In the genomic region with DNA sequence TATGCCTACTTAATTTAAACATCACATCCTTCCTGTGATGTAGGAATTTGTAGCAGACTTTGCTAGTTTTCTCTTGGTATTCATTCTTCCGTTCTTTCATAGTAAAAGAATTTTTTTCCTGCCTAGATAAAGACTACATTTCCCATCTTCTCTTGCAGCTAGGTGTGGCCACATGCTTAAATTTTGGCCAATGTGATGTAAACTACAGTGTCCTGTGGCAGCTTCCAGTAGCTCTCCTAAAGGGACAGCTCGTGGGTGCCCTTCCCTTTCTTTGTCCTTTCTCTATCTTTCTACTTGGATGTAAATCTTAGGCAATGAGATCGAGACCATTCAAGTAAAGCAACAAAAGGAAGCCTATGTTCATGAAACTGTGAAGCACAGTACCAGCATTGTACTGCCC, we compare ENCODE assay signal across 20 cellular contexts. TPM values are rescaled to one million over a fixed set of nuclear protein-coding genes. Genes with fewer than 3 reads are reported as not detected.
DNase-seq lines count a peak whose midpoint lies in the region; ATAC-seq, FAIRE-seq and TF ChIP-seq lines count a peak whose summit lies in the region.
"Had no signal": no experiment of that assay in that cellular context is flagged by ENCODE, and none has a peak within 500 bp of the region (broad histone marks: within the 10 kb centered on the region; RNA-seq: fewer than 3 reads in every experiment).

No MANE protein-coding gene starts in this region.

- no peak overlapping the region for H3K4ac ChIP-seq in H9 (ENCODE audit: low read depth, low read length)

- H3K9me3 Mint-ChIP-seq in H9 (peaks cover 0 to 5% of the 10 kb centered on the region in 2 experiments; a peak in 2 of 5 replicates), WTC11 (peaks cover 21% of the 10 kb centered on the region), progenitor cell of endocrine pancreas (ENCODE audit: low read depth) (peaks cover 3% of the 10 kb centered on the region)
- H3K9me3 Mint-ChIP-seq in CD8-positive, alpha-beta memory T cell, result no peaks in the 10 kb centered on the region

- no peak overlapping the region for H3K27ac ChIP-seq in H9 (ENCODE audit: insufficient read length, low read depth, low read length)
- no peak overlapping the region for H3K27ac ChIP-seq in HepG2 (ENCODE audit: extremely low read length, insufficient read depth, low read length)
- H3K27ac ChIP-seq in CD8-positive, alpha-beta memory T cell (ENCODE audit: low read depth, low read length), result no peak overlapping the region

- peaks cover 0 to 6% (median 0%) of the 10 kb centered on the region in 3 experiments; a peak in 3 of 7 replicates for H3K36me3 Mint-ChIP-seq in H9 (ENCODE audit: insufficient read depth in 1 of 3, low read depth in 3 of 3)
- no peaks in the 10 kb centered on the region for H3K36me3 Mint-ChIP-seq in WTC11
- no peaks in the 10 kb centered on the region for H3K36me3 Mint-ChIP-seq in progenitor cell of endocrine pancreas (ENCODE audit: insufficient read depth)
- H3K36me3 Mint-ChIP-seq in CD8-positive, alpha-beta memory T cell, result peaks cover 0 to 3% (median 0%) of the 10 kb centered on the region in 3 donors
- H3K36me3 Mint-ChIP-seq: CD4-positive, alpha-beta memory T cell had no signal

- peak overlapping the region; percentile 73 for H2AFZ ChIP-seq in H9 (ENCODE audit: low read length)
- no peak overlapping the region for H2AFZ ChIP-seq in HepG2 (ENCODE audit: low read length)

- H3K27ac Mint-ChIP-seq in H9 (no peak overlapping the region), WTC11 (no peak overlapping the region), progenitor cell of endocrine pancreas (peak overlapping the region; percentile 38)
- no peak overlapping the region for H3K27ac Mint-ChIP-seq in CD8-positive, alpha-beta memory T cell
- H3K27ac Mint-ChIP-seq: CD4-positive, alpha-beta memory T cell had no signal

- H3K4me3 Mint-ChIP-seq in H9 (no peak overlapping the region), WTC11 (no peak overlapping the region), progenitor cell of endocrine pancreas (ENCODE audit: low read depth) (no peak overlapping the region)
- H3K4me3 Mint-ChIP-seq in CD8-positive, alpha-beta memory T cell, result no peak overlapping the region
- H3K4me3 Mint-ChIP-seq: CD4-positive, alpha-beta memory T cell had no signal

- POLR2A ChIA-PET in WTC11 (lab: Charles Lee), result interaction anchor here (0.5 to 1.0 kb wide), 2 partner anchors 10 to 189 kb away, joined by 3 to 6 read pairs; no protein-coding TSS in a partner anchor
- POLR2A ChIA-PET in HepG2 (lab: Yijun Ruan, JAX), result no interaction called here
- POLR2A ChIA-PET in CD8-positive, alpha-beta memory T cell (lab: Charles Lee), result no interaction called here

- no peak for TF ChIP-seq POLR2A in HepG2 (IDR thresholded peaks at IDR 0.05; ENCODE audit: insufficient read depth in 1 of 2, low read depth in 2 of 2, low read length in 2 of 2)

- WGBS in H9 (ENCODE audit: extremely low coverage, insufficient read length, low lambda C conversion rate), result no CpG with 5 or more reads among the region's 3 CpGs
- WGBS in HepG2 (ENCODE audit: low lambda C conversion rate), result 84% methylated on average over 3 of the region's 3 CpGs

- CTCF ChIA-PET in WTC11 (lab: Charles Lee), result no interaction called here
- CTCF ChIA-PET in HepG2 (lab: Yijun Ruan, JAX; ENCODE audit: low intra/inter-chr PET ratio, low total read pairs), result no interaction called here
- CTCF ChIA-PET in CD8-positive, alpha-beta memory T cell (lab: Charles Lee), result no interaction called here

- no peak overlapping the region for H3K9ac ChIP-seq in H9 (ENCODE audit: extremely low read depth, insufficient read length, low read length)
- no peak overlapping the region for H3K9ac ChIP-seq in HepG2 (ENCODE audit: insufficient read depth, low read depth, low read length)

- H2BK120ac ChIP-seq in H9 (ENCODE audit: low read depth, low read length, poor library complexity, severe bottlenecking), result no peak overlapping the region

- no peak overlapping the region for H2BK5ac ChIP-seq in H9 (ENCODE audit: insufficient read length, low read length)

- H3K79me1 ChIP-seq in H9 (ENCODE audit: insufficient read depth, low read depth, low read length, poor library complexity, severe bottlenecking), result no peaks in the 10 kb centered on the region

- DNase-seq in H9 (no peak), WTC11 (ENCODE audit: low spot score) (no peak), HepG2 (ENCODE audit: low spot score) (no peak), progenitor cell of endocrine pancreas (ENCODE audit: low spot score, unreplicated experiment) (no peak), NCI-H526 (lab: John Stamatoyannopoulos, UW) (no peak)
- DNase-seq in CD8-positive, alpha-beta memory T cell, result no peak
- no peak for DNase-seq in activated CD8-positive, alpha-beta memory T cell treated with anti-CD3 and anti-CD28 coated beads for 24 hours
- DNase-seq: C1 segment of cervical spinal cord; CD4-positive, alpha-beta memory T cell; DMS 273 treated with DMSO at 0.1 percent for 48 hours; DMS79; EL; GDM1; H7 had no signal

- no peak overlapping the region for H4K5ac ChIP-seq in H9 (ENCODE audit: insufficient read length, low read depth, low read length)

- ATAC-seq in WTC11 (peak; percentile 75), HepG2 (peak; percentile 19; the same call in 2 of the 3 replicates), GM21360 (IDR thresholded peaks at IDR 0.05; ENCODE audit: unreplicated experiment) (no peak)
- ATAC-seq: GM12878, HCT116 had no signal

- H3K4me2 ChIP-seq in H9 (ENCODE audit: insufficient read depth, insufficient read length, low read length) (no peak overlapping the region), HepG2 (ENCODE audit: low read depth, low read length) (no peak overlapping the region)

- H3K27me3 Mint-ChIP-seq in H9 (ENCODE audit: low read depth) (no peaks in the 10 kb centered on the region), WTC11 (ENCODE audit: low read depth) (no peaks in the 10 kb centered on the region), progenitor cell of endocrine pancreas (no peaks in the 10 kb centered on the region)
- H3K27me3 Mint-ChIP-seq in CD8-positive, alpha-beta memory T cell, result peaks cover 7 to 39% of the 10 kb centered on the region in 2 donors

- H3K4me3 ChIP-seq in HepG2 (replicated peaks in 1 of 3; ENCODE audit: insufficient read depth in 1 of 3, low read depth in 2 of 3, low read length in 3 of 3), result no peak overlapping the region
- H3K4me3 ChIP-seq in CD8-positive, alpha-beta memory T cell (ENCODE audit: low read length), result no peak overlapping the region
- H3K4me3 ChIP-seq: GM12878 had no signal

- H2BK20ac ChIP-seq in H9 (ENCODE audit: low read depth, low read length, poor library complexity, severe bottlenecking), result no peak overlapping the region

- no peaks in the 10 kb centered on the region for H3K79me2 ChIP-seq in H9 (ENCODE audit: insufficient read depth, low read length)
- H3K79me2 ChIP-seq in HepG2 (ENCODE audit: insufficient read depth, low read length), result no peaks in the 10 kb centered on the region

- in situ Hi-C loops in HepG2 (cut with HindIII; ENCODE audit: extremely low pct_ligation_motif_present, low pct_unique_long_range_greater_than_20kb), result no loop called here

- H3K36me3 ChIP-seq in HepG2 (replicated peaks in 1 of 2; ENCODE audit: control insufficient read depth in 1 of 2, insufficient read depth in 2 of 2, low read length in 2 of 2), result no peaks in the 10 kb centered on the region
- no peaks in the 10 kb centered on the region for H3K36me3 ChIP-seq in CD8-positive, alpha-beta memory T cell (ENCODE audit: insufficient read depth, low read length)

- H3K4me1 Mint-ChIP-seq in H9 (0 out of 4 replicates have a peak, but pooled peaks cover 0 to 2% of the 10 kb centered on the region in 2 experiments), WTC11 (no peaks in the 10 kb centered on the region; the same call in 1 of the 2 replicates), progenitor cell of endocrine pancreas (ENCODE audit: low read depth) (no peaks in the 10 kb centered on the region)
- no peaks in the 10 kb centered on the region for H3K4me1 Mint-ChIP-seq in CD8-positive, alpha-beta memory T cell
- H3K4me1 Mint-ChIP-seq: CD4-positive, alpha-beta memory T cell had no signal

- no peak overlapping the region for H2BK15ac ChIP-seq in H9 (ENCODE audit: low read depth, low read length)

- no peaks in the 10 kb centered on the region for H3K23me2 ChIP-seq in H9 (ENCODE audit: insufficient read length, low read depth, low read length, poor library complexity, severe bottlenecking)

- intact Hi-C loops in HepG2 (cut with micrococcal nuclease; ENCODE audit: unreplicated experiment), result loop anchor here (10.0 kb wide), 1 partner anchor 197 kb away; no protein-coding TSS in a partner anchor

- H3K23ac ChIP-seq in H9 (ENCODE audit: insufficient read length, low read depth, low read length), result no peak overlapping the region

- H4K8ac ChIP-seq in H9 (replicated peaks; ENCODE audit: insufficient read length, low read depth, low read length), result no peak overlapping the region

- H2AK5ac ChIP-seq in H9 (ENCODE audit: insufficient read length, low read length), result no peak overlapping the region

- FAIRE-seq in HepG2 (lab: Jason Lieb, UNC), result no peak
- FAIRE-seq: D721Med, GM12878, GM19239, H1 had no signal

- H3K4me1 ChIP-seq in H9 (ENCODE audit: insufficient read depth, low read length) (no peaks in the 10 kb centered on the region), HepG2 (ENCODE audit: insufficient read depth, low read length) (peaks cover 10% of the 10 kb centered on the region)
- no peaks in the 10 kb centered on the region for H3K4me1 ChIP-seq in CD8-positive, alpha-beta memory T cell (ENCODE audit: insufficient read depth, low read length)

- no peak overlapping the region for H3K18ac ChIP-seq in H9 (ENCODE audit: insufficient read length, low read depth, low read length)

- no peaks in the 10 kb centered on the region for H4K20me1 ChIP-seq in H9 (ENCODE audit: control insufficient read depth, insufficient read depth, insufficient read length)
- no peaks in the 10 kb centered on the region for H4K20me1 ChIP-seq in HepG2 (ENCODE audit: insufficient read depth, low read length)

- no TSS peak for BruUV-seq in HepG2 (replicated peaks; lab: Mats Ljungman, UMichigan)

- no peak overlapping the region for H2BK12ac ChIP-seq in H9 (ENCODE audit: insufficient read length, low read depth, low read length)

- TF ChIP-seq RAD21 in HepG2 (CRISPR knock-in tag; IDR thresholded peaks at IDR 0.05), result no peak

- TF ChIP-seq EP300 in HepG2 (IDR thresholded peaks at IDR 0.05; ENCODE audit: low read depth in 2 of 2, low read length in 2 of 2) (no peak), HepG2 (CRISPR knock-in tag; IDR thresholded peaks at IDR 0.05; ENCODE audit: borderline replicate concordance) (no peak)

- H4K91ac ChIP-seq in H9 (ENCODE audit: insufficient read length, low read depth, low read length), result no peak overlapping the region

- H3K9me3 ChIP-seq in H9 (ENCODE audit: control insufficient read depth, low read depth, low read length) (no peaks in the 10 kb centered on the region), HepG2 (ENCODE audit: low read length) (no peaks in the 10 kb centered on the region)
- no peaks in the 10 kb centered on the region for H3K9me3 ChIP-seq in CD8-positive, alpha-beta memory T cell (ENCODE audit: low read length)

- TF ChIP-seq CTCF in H9 (conservative IDR thresholded peaks at IDR 0.05) (no peak), WTC11 (IDR thresholded peaks at IDR 0.05) (no peak), HepG2 (CRISPR knock-in tag; IDR thresholded peaks at IDR 0.05) (no peak), progenitor cell of endocrine pancreas (IDR thresholded peaks at IDR 0.05; ENCODE audit: unreplicated experiment) (no peak)

- no peak overlapping the region for H3T11ph ChIP-seq in H9 (ENCODE audit: low read length)

- no peak overlapping the region for H3K14ac ChIP-seq in H9 (ENCODE audit: insufficient read depth, low read length)

- H3K27me3 ChIP-seq in H9 (ENCODE audit: insufficient read depth, low read length) (no peaks in the 10 kb centered on the region), HepG2 (ENCODE audit: control insufficient read depth in 1 of 2, insufficient read depth in 2 of 2, low read length in 2 of 2) (no peaks in the 10 kb centered on the region)
- H3K27me3 ChIP-seq in CD8-positive, alpha-beta memory T cell (ENCODE audit: insufficient read depth, low read length, poor library complexity, severe bottlenecking), result no peaks in the 10 kb centered on the region

- H3K56ac ChIP-seq in H9 (ENCODE audit: insufficient read length, low read depth, low read length), result no peak overlapping the region

RNA-seq across cellular contexts. Expression of a gene that starts 58.6 kb away (rescaled TPM):
- total RNA-seq in H9 (2021) (8.6 and 10.6 TPM in 2 replicates), WTC11 (2021) (5.7 to 8.6 TPM (median 7.8 TPM) in 3 replicates), HepG2 (2016; rRNA removed; fragmentation: Illumina TruSeq; extraction: Trizol) (4.2 and 7.8 TPM in 2 replicates), progenitor cell of endocrine pancreas (7.2 and 8.6 TPM in 2 replicates)
- total RNA-seq in HepG2 (2016; cell fraction: cytosol; rRNA removed; fragmentation: Illumina TruSeq; extraction: Trizol; ENCODE audit: low read depth), result 0.53 and 1.0 TPM in 2 replicates
- 6.3 and 9.7 TPM in 2 replicates for total RNA-seq in HepG2 (2016; cell fraction: insoluble cytoplasmic fraction; rRNA removed; fragmentation: Illumina TruSeq; extraction: Trizol)
- 4.4 and 5.0 TPM in 2 replicates for total RNA-seq in HepG2 (2016; cell fraction: membrane; rRNA removed; fragmentation: Illumina TruSeq; extraction: Trizol)
- 6.9 and 10.0 TPM in 2 replicates for total RNA-seq in HepG2 (2016; cell fraction: nucleus; rRNA removed; fragmentation: Illumina TruSeq; extraction: Trizol)
- 3.8 and 4.6 TPM in 2 replicates for polyA plus RNA-seq in HepG2 (2011; rRNA removed)
- polyA plus RNA-seq in HepG2 (2011; cell fraction: cytosol; rRNA removed), result 1.4 and 2.2 TPM in 2 replicates
- 3.8 and 6.0 TPM in 2 replicates for polyA plus RNA-seq in HepG2 (2011; cell fraction: nucleus; rRNA removed)
- 3.6 and 4.3 TPM in 2 replicates for polyA plus RNA-seq in HepG2 (2012)
- polyA plus RNA-seq in HepG2 (2016; cell fraction: cytosol; fragmentation: Illumina TruSeq; extraction: Trizol; ENCODE audit: low read depth), result 0.44 and 0.75 TPM in 2 replicates
- polyA plus RNA-seq in HepG2 (2016; cell fraction: insoluble cytoplasmic fraction; fragmentation: Illumina TruSeq; extraction: Trizol; ENCODE audit: low read depth), result 7.6 and 8.9 TPM in 2 replicates
- polyA plus RNA-seq in HepG2 (2016; cell fraction: membrane; fragmentation: Illumina TruSeq; extraction: Trizol; ENCODE audit: low read depth), result 2.1 and 3.5 TPM in 2 replicates
- polyA plus RNA-seq in HepG2 (2016; cell fraction: nucleus; fragmentation: Illumina TruSeq; extraction: Trizol; ENCODE audit: insufficient read depth, low read depth), result 7.6 and 8.9 TPM in 2 replicates
- polyA minus RNA-seq in HepG2 (2011; rRNA and poly(A)+ RNA removed; ENCODE audit: low replicate concordance), result 2.3 and 3.2 TPM in 2 replicates
- 1.7 and 2.0 TPM in 2 replicates for polyA minus RNA-seq in HepG2 (2011; cell fraction: cytosol; rRNA and poly(A)+ RNA removed)
- 17.9 and 18.5 TPM in 2 replicates for polyA minus RNA-seq in HepG2 (2011; cell fraction: nucleus; rRNA and poly(A)+ RNA removed)
- total RNA-seq in CD8-positive, alpha-beta memory T cell, result 1 to 10 TPM; 6.6 to 9.6 TPM
- polyA plus RNA-seq in CD8-positive, alpha-beta memory T cell, result 1.9 TPM
